In the genomic region with DNA sequence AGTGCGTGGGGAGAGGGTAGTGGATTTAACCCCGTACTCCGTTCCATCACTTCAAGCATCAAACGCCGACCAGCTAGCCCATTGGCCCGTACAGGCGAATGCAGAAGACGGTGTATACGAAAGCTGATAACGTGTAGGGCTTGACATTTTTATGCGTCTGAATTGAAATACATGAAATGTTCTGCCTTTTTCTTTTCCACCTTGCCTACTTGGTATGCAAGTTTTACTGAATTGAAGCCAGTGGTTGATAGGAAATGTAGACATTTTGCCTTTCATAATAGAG, we compare ENCODE assay signal across 8 cellular contexts. TPM values are rescaled to one million over a fixed set of nuclear protein-coding genes. Genes with fewer than 3 reads are reported as not detected.
DNase-seq lines count a peak whose midpoint lies in the region; ATAC-seq and TF ChIP-seq lines count a peak whose summit lies in the region.

No MANE protein-coding gene starts in this region.

- TF ChIP-seq CTCF in liver (IDR thresholded peaks at IDR 0.05; ENCODE audit: low read depth, low read length, missing input control), result no peak
- TF ChIP-seq CTCF in upper lobe of left lung (IDR thresholded peaks at IDR 0.05), result no peak
- no peak for TF ChIP-seq CTCF in GM13977 (IDR thresholded peaks at IDR 0.05; ENCODE audit: extremely low read depth, insufficient read depth, missing control alignments)

- TF ChIP-seq RAD21 in liver (IDR thresholded peaks at IDR 0.05), result no peak

- H3K9ac ChIP-seq in adipocyte (ENCODE audit: low read length), result peak overlapping the region; percentile 81
- peak overlapping the region; percentile 35 to 72 for H3K9ac ChIP-seq in liver (ENCODE audit: low read depth in 1 of 2, low read length in 2 of 2)

- WGBS in liver, result 17% methylated on average over 11 of the region's 11 CpGs
- WGBS in upper lobe of left lung, 2 donors, result 0 to 1% methylated on average over 11 of the region's 11 CpGs

- peaks cover 40% of the 10 kb centered on the region for H3K4me1 ChIP-seq in CD4-positive, alpha-beta memory T cell (ENCODE audit: insufficient read depth, low read length)
- peaks cover 24% of the 10 kb centered on the region for H3K4me1 ChIP-seq in adipocyte (ENCODE audit: control insufficient read depth, insufficient read depth, low read length)
- H3K4me1 ChIP-seq in liver (ENCODE audit: control insufficient read depth in 4 of 4, insufficient read depth in 4 of 4, low read length in 3 of 4), result peaks cover 4 to 23% (median 15%) of the 10 kb centered on the region in 4 donors
- H3K4me1 ChIP-seq in upper lobe of left lung, result peaks cover 31 to 40% (median 34%) of the 10 kb centered on the region in 4 donors

- CTCF ChIA-PET in CD4-positive, alpha-beta memory T cell (lab: Charles Lee; ENCODE audit: partially characterized antibody), result interaction anchor here (1.2 to 2.4 kb wide), 14 partner anchors 8 to 372 kb away, joined by 3 to 12 read pairs (median 5); a partner anchor contains a TSS

- H3K4me1 Mint-ChIP-seq in CD4-positive, alpha-beta memory T cell, result peaks cover 26 to 50% (median 38%) of the 10 kb centered on the region in 4 donors

- H3K36me3 Mint-ChIP-seq in CD4-positive, alpha-beta memory T cell, result peaks cover 0 to 14% of the 10 kb centered on the region in 2 donors

- H3K4me3 Mint-ChIP-seq in CD4-positive, alpha-beta memory T cell, result peak overlapping the region; percentile 93 to 99 (median 96)

- H3K36me3 ChIP-seq in CD4-positive, alpha-beta memory T cell (ENCODE audit: insufficient read depth, low read length), result no peaks in the 10 kb centered on the region
- H3K36me3 ChIP-seq in adipocyte (ENCODE audit: control insufficient read depth, insufficient read depth, low read length, severe bottlenecking) (no peaks in the 10 kb centered on the region), liver (ENCODE audit: control insufficient read depth in 4 of 4, insufficient read depth in 3 of 4, low read depth in 1 of 4, low read length in 3 of 4) (no peaks in the 10 kb centered on the region), upper lobe of left lung (peaks cover 0 to 2% (median 0%) of the 10 kb centered on the region in 4 donors)

- no peak for TF ChIP-seq POLR2A in upper lobe of left lung (IDR thresholded peaks at IDR 0.05)

- H3K27ac Mint-ChIP-seq in CD4-positive, alpha-beta memory T cell, result peak overlapping the region; percentile 99 to 100 (median 100)

- peak; percentile 19 for ATAC-seq in HG02763 (IDR thresholded peaks at IDR 0.05; ENCODE audit: unreplicated experiment)
- no peak for ATAC-seq in upper lobe of left lung (ENCODE audit: low FRiP score in 2 of 2)

- no peaks in the 10 kb centered on the region for H3K9me3 ChIP-seq in CD4-positive, alpha-beta memory T cell (ENCODE audit: control insufficient read depth in 1 of 2, low read length in 2 of 2)
- H3K9me3 ChIP-seq in adipocyte (ENCODE audit: control insufficient read depth, low read length), result no peaks in the 10 kb centered on the region
- H3K9me3 ChIP-seq in liver (ENCODE audit: control insufficient read depth in 4 of 4, low read length in 3 of 4), result no peaks in the 10 kb centered on the region
- H3K9me3 ChIP-seq in upper lobe of left lung, result no peaks in the 10 kb centered on the region

- no peak for DNase-seq in CD4-positive, alpha-beta memory T cell
- no peak for DNase-seq in adipocyte (ENCODE audit: low read depth)
- no peak for DNase-seq in upper lobe of left lung
- DNase-seq in GM13977 (ENCODE audit: low spot score), result no peak
- no peak for DNase-seq in NCI-H1436 (lab: John Stamatoyannopoulos, UW)
- DNase-seq in CD1c-positive myeloid dendritic cell (ENCODE audit: extremely low spot score), result no peak

- POLR2A ChIA-PET in CD4-positive, alpha-beta memory T cell (lab: Charles Lee; ENCODE audit: partially characterized antibody), result interaction anchor here (0.6 to 3.4 kb wide), 56 partner anchors 10 to 1742 kb away, joined by 3 to 58 read pairs (median 5); a partner anchor contains a TSS

- no peak for TF ChIP-seq EP300 in upper lobe of left lung (IDR thresholded peaks at IDR 0.05)

- intact Hi-C loops in CD4-positive, alpha-beta memory T cell (cut with micrococcal nuclease), result loop anchor here (5.0 to 10.0 kb wide), 2 partner anchors 67 to 704 kb away; a partner anchor contains a TSS

- peak overlapping the region; percentile 86 to 92 for H3K4me3 ChIP-seq in CD4-positive, alpha-beta memory T cell (ENCODE audit: low read length in 2 of 2)
- H3K4me3 ChIP-seq in adipocyte (ENCODE audit: low read length) (peak overlapping the region; percentile 75), liver (ENCODE audit: low read depth in 1 of 3, low read length in 3 of 3) (peak overlapping the region; percentile 21 to 65 (median 60)), upper lobe of left lung (peak overlapping the region in 3 of 4 donors; percentile 53 to 96 (median 66))

- no peaks in the 10 kb centered on the region for H3K27me3 ChIP-seq in CD4-positive, alpha-beta memory T cell (ENCODE audit: insufficient read depth, low read length)
- H3K27me3 ChIP-seq in adipocyte (replicated peaks; ENCODE audit: control insufficient read depth, insufficient read depth, low read length) (no peaks in the 10 kb centered on the region), liver (ENCODE audit: control insufficient read depth in 4 of 4, insufficient read depth in 4 of 4, low read length in 3 of 4) (no peaks in the 10 kb centered on the region), upper lobe of left lung (no peaks in the 10 kb centered on the region)

- peaks cover 0 to 3% (median 0%) of the 10 kb centered on the region in 8 donors for H3K9me3 Mint-ChIP-seq in CD4-positive, alpha-beta memory T cell

- peak overlapping the region; percentile 99 for H3K27ac ChIP-seq in CD4-positive, alpha-beta memory T cell (ENCODE audit: low read depth, low read length)
- H3K27ac ChIP-seq in liver (ENCODE audit: low read depth in 1 of 2, low read length in 2 of 2) (peak overlapping the region; percentile 92 to 95), upper lobe of left lung (peak overlapping the region; percentile 95 to 100 (median 98))

- no peaks in the 10 kb centered on the region for H3K27me3 Mint-ChIP-seq in CD4-positive, alpha-beta memory T cell

- in situ Hi-C loops in GM13977 (cut with MboI; ENCODE audit: low pct_unique_long_range_greater_than_20kb, low sequenced_read_pairs, unreplicated experiment), result no loop called here

TF ChIP-seq in liver, 16 proteins besides CTCF, POLR2A, EP300 and RAD21 (continues in another document):
- TF ChIP-seq, protein P1, sequence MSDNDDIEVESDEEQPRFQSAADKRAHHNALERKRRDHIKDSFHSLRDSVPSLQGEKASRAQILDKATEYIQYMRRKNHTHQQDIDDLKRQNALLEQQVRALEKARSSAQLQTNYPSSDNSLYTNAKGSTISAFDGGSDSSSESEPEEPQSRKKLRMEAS (IDR thresholded peaks at IDR 0.05), result no peak
- TF ChIP-seq JUND (IDR thresholded peaks at IDR 0.05) (no peak), HNF4G (IDR thresholded peaks at IDR 0.05) (no peak), SP1 (IDR thresholded peaks at IDR 0.05) (no peak), EGR1 (IDR thresholded peaks at IDR 0.05; ENCODE audit: low read depth in 2 of 2) (no peak), HNF4A (conservative IDR thresholded peaks at IDR 0.05) (no peak), TAF1 (conservative IDR thresholded peaks at IDR 0.05) (no peak), GABPA (IDR thresholded peaks at IDR 0.05 in 1 of 2, conservative IDR thresholded peaks at IDR 0.05 in 1 of 2) (no peak)
- TF ChIP-seq, protein P2, sequence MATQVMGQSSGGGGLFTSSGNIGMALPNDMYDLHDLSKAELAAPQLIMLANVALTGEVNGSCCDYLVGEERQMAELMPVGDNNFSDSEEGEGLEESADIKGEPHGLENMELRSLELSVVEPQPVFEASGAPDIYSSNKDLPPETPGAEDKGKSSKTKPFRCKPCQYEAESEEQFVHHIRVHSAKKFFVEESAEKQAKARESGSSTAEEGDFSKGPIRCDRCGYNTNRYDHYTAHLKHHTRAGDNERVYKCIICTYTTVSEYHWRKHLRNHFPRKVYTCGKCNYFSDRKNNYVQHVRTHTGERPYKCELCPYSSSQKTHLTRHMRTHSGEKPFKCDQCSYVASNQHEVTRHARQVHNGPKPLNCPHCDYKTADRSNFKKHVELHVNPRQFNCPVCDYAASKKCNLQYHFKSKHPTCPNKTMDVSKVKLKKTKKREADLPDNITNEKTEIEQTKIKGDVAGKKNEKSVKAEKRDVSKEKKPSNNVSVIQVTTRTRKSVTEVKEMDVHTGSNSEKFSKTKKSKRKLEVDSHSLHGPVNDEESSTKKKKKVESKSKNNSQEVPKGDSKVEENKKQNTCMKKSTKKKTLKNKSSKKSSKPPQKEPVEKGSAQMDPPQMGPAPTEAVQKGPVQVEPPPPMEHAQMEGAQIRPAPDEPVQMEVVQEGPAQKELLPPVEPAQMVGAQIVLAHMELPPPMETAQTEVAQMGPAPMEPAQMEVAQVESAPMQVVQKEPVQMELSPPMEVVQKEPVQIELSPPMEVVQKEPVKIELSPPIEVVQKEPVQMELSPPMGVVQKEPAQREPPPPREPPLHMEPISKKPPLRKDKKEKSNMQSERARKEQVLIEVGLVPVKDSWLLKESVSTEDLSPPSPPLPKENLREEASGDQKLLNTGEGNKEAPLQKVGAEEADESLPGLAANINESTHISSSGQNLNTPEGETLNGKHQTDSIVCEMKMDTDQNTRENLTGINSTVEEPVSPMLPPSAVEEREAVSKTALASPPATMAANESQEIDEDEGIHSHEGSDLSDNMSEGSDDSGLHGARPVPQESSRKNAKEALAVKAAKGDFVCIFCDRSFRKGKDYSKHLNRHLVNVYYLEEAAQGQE (IDR thresholded peaks at IDR 0.05), result no peak
- TF ChIP-seq, protein P3, sequence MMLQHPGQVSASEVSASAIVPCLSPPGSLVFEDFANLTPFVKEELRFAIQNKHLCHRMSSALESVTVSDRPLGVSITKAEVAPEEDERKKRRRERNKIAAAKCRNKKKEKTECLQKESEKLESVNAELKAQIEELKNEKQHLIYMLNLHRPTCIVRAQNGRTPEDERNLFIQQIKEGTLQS (IDR thresholded peaks at IDR 0.05), result no peak

RNA-seq across cellular contexts. Expression of a gene that starts 0.8 kb away (rescaled TPM):
- total RNA-seq in CD4-positive, alpha-beta memory T cell, result 100 to 1,000 TPM; 129 to 131 TPM
- 100 to 1,000 TPM; 103 to 147 TPM for polyA plus RNA-seq in CD4-positive, alpha-beta memory T cell
- total RNA-seq in liver (100 to 1,000 TPM in 1 of 2 donors, 10 to 100 TPM in 1; 68.7 to 301 TPM), upper lobe of left lung (100 to 1,000 TPM; 228 to 335 (median 264) TPM)
- polyA plus RNA-seq in liver, result 100 to 1,000 TPM; 104 to 123 TPM

RNA-seq across cellular contexts. Expression of a gene that starts 34.0 kb away (rescaled TPM):
- under 1 TPM; 0.52 to 0.61 TPM for total RNA-seq in CD4-positive, alpha-beta memory T cell
- 1 to 10 TPM in 1 of 2 donors, not detected in 1; 1.5 TPM for polyA plus RNA-seq in CD4-positive, alpha-beta memory T cell
- total RNA-seq in liver (10 to 100 TPM in 1 of 2 donors, 1 to 10 TPM in 1; 6.7 to 22.2 TPM), upper lobe of left lung (100 to 1,000 TPM in 5 of 6 donors, 10 to 100 TPM in 1; 89.1 to 406 (median 307) TPM)
- 10 to 100 TPM in 1 of 2 donors, 1 to 10 TPM in 1; 6.5 to 27.0 TPM for polyA plus RNA-seq in liver

Comparison
In these comparisons a context has a peak if more than half of its experiments do, and no peak if none do; other contexts are left out.
1. RNA of a gene that starts 34.0 kb away (total RNA-seq): 89.1 to 406 TPM in upper lobe of left lung and 6.7 to 22.2 TPM in liver; 0.52 to 0.61 TPM in CD4-positive, alpha-beta memory T cell; every median in the first group is over 4 times any median in the second.
2. Peak in every context shown above with its lines, with median percentiles within 50 percentile points of each other: H3K27ac ChIP-seq and H3K4me3 ChIP-seq.